Comparison of ENCODE assay signal across 22 cellular contexts in genomic region chr1:206039046-206039929, GRCh38. TPM values are rescaled to one million over a fixed set of nuclear protein-coding genes. Genes with fewer than 3 reads are reported as not detected.
DNase-seq lines count a peak whose midpoint lies in the region; ATAC-seq and TF ChIP-seq lines count a peak whose summit lies in the region.
"Had no signal": no experiment of that assay in that cellular context is flagged by ENCODE, and none has a peak within 500 bp of the region (broad histone marks: within the 10 kb centered on the region; RNA-seq: fewer than 3 reads in every experiment).

No MANE protein-coding gene starts in this region.

- no peaks in the 10 kb centered on the region for H3K36me3 Mint-ChIP-seq in CD4-positive, CD25-positive, alpha-beta regulatory T cell
- H3K36me3 Mint-ChIP-seq in IgD-negative memory B cell (peaks cover 4% of the 10 kb centered on the region), nephron progenitor cell (ENCODE audit: low read depth) (no peaks in the 10 kb centered on the region), endothelial cell (ENCODE audit: low read depth, unreplicated experiment) (no peaks in the 10 kb centered on the region)
- H3K36me3 Mint-ChIP-seq: activated naive CD4-positive, alpha-beta T cell treated with anti-CD3 and anti-CD28 coated beads, Interleukin-2, amount 50 U/mL, for 24 hours had no signal

- H3K4me1 ChIP-seq in CD4-positive, CD25-positive, alpha-beta regulatory T cell (ENCODE audit: control insufficient read depth, insufficient read depth, low read length, poor library complexity, severe bottlenecking), result peaks cover 9% of the 10 kb centered on the region
- H3K4me1 ChIP-seq in suprapubic skin (peaks cover 10% of the 10 kb centered on the region), right cardiac atrium (ENCODE audit: control insufficient read depth, insufficient read depth, low read length) (peaks cover 3% of the 10 kb centered on the region)
- H3K4me1 ChIP-seq: pancreas had no signal

- intact Hi-C loops in right cardiac atrium (cut with DNase I), result loop anchor here in 1 of 4 donors (10.0 kb wide), 1 partner anchor 66 kb away; no protein-coding TSS in a partner anchor

- TF ChIP-seq EP300 in suprapubic skin (IDR thresholded peaks at IDR 0.05), result no peak

- peak in 1 of 3 donors; percentile 41 for DNase-seq in CD4-positive, CD25-positive, alpha-beta regulatory T cell
- peak; percentile 9 for DNase-seq in WERI-Rb-1
- no peak for DNase-seq in nephron progenitor cell
- DNase-seq in suprapubic skin (ENCODE audit: low spot score in 2 of 2), result no peak
- DNase-seq in right cardiac atrium, result no peak
- no peak for DNase-seq in inferior parietal cortex (ENCODE audit: extremely low spot score)
- no peak for DNase-seq in endothelial cell (ENCODE audit: low spot score)
- DNase-seq: brain microvascular endothelial cell; KG1; NCI-H146; NCI-H510A; pancreas; PC-3; stimulated activated naive CD4-positive, alpha-beta T cell treated with Interleukin-2 at 50 U/mL for 16 hours; SW 1271 had no signal

- no peaks in the 10 kb centered on the region for H3K36me3 ChIP-seq in CD4-positive, CD25-positive, alpha-beta regulatory T cell (ENCODE audit: control insufficient read depth, insufficient read depth, low read length)
- no peaks in the 10 kb centered on the region for H3K36me3 ChIP-seq in WERI-Rb-1
- no peaks in the 10 kb centered on the region for H3K36me3 ChIP-seq in suprapubic skin
- H3K36me3 ChIP-seq: brain microvascular endothelial cell, pancreas had no signal

- peaks cover 4 to 15% (median 13%) of the 10 kb centered on the region in 4 donors for H3K4me1 Mint-ChIP-seq in CD4-positive, CD25-positive, alpha-beta regulatory T cell
- H3K4me1 Mint-ChIP-seq in IgD-negative memory B cell (peaks cover 57 to 68% (median 61%) of the 10 kb centered on the region in 3 donors), nephron progenitor cell (peaks cover 40% of the 10 kb centered on the region), endothelial cell (ENCODE audit: unreplicated experiment) (no peaks in the 10 kb centered on the region)

- no peak for TF ChIP-seq CTCF in WERI-Rb-1 (IDR thresholded peaks at IDR 0.05; ENCODE audit: low read depth, low read length)
- TF ChIP-seq CTCF in nephron progenitor cell (IDR thresholded peaks at IDR 0.05), result no peak
- TF ChIP-seq CTCF in suprapubic skin (IDR thresholded peaks at IDR 0.05), result no peak
- TF ChIP-seq CTCF in endothelial cell (IDR thresholded peaks at IDR 0.05; ENCODE audit: unreplicated experiment), result no peak

- H3K27me3 Mint-ChIP-seq in CD4-positive, CD25-positive, alpha-beta regulatory T cell, result peaks cover 32% of the 10 kb centered on the region
- no peaks in the 10 kb centered on the region for H3K27me3 Mint-ChIP-seq in IgD-negative memory B cell
- peaks cover 34% of the 10 kb centered on the region for H3K27me3 Mint-ChIP-seq in nephron progenitor cell (ENCODE audit: low read depth, poor library complexity)
- H3K27me3 Mint-ChIP-seq in endothelial cell (ENCODE audit: unreplicated experiment), result no peaks in the 10 kb centered on the region

- WGBS in suprapubic skin, result 39% methylated on average over 7 of the region's 7 CpGs
- whole genome bisulfite sequencing in right cardiac atrium, result 37% methylated on average over 7 of the region's 7 CpGs

- no peak for TF ChIP-seq POLR2A in suprapubic skin (IDR thresholded peaks at IDR 0.05)

- no peak for ATAC-seq in CD4-positive, CD25-positive, alpha-beta regulatory T cell (ENCODE audit: low read depth in 2 of 2)
- no peak for ATAC-seq in right cardiac atrium
- ATAC-seq: pancreas, PC-3 had no signal

- no peaks in the 10 kb centered on the region for H3K9me3 ChIP-seq in CD4-positive, CD25-positive, alpha-beta regulatory T cell (ENCODE audit: control insufficient read depth in 2 of 2, low read length in 2 of 2)
- H3K9me3 ChIP-seq in WERI-Rb-1 (ENCODE audit: severe bottlenecking) (no peaks in the 10 kb centered on the region), suprapubic skin (no peaks in the 10 kb centered on the region), right cardiac atrium (ENCODE audit: control insufficient read depth, low read length) (no peaks in the 10 kb centered on the region)
- H3K9me3 ChIP-seq: pancreas had no signal

- H3K27ac Mint-ChIP-seq in CD4-positive, CD25-positive, alpha-beta regulatory T cell, result peak overlapping the region in 2 of 3 donors; percentile 20 to 91
- H3K27ac Mint-ChIP-seq in IgD-negative memory B cell, result peak overlapping the region; percentile 85 to 95 (median 92)
- H3K27ac Mint-ChIP-seq in nephron progenitor cell, result no peak overlapping the region
- H3K27ac Mint-ChIP-seq in endothelial cell (ENCODE audit: unreplicated experiment), result no peak overlapping the region
- H3K27ac Mint-ChIP-seq: activated naive CD4-positive, alpha-beta T cell treated with anti-CD3 and anti-CD28 coated beads, Interleukin-2, amount 50 U/mL, for 24 hours had no signal

- H3K4me3 Mint-ChIP-seq in CD4-positive, CD25-positive, alpha-beta regulatory T cell, result no peak overlapping the region
- H3K4me3 Mint-ChIP-seq in IgD-negative memory B cell, result peak overlapping the region; percentile 42 to 92 (median 89)
- peak overlapping the region; percentile 21 for H3K4me3 Mint-ChIP-seq in nephron progenitor cell
- H3K4me3 Mint-ChIP-seq in endothelial cell (ENCODE audit: unreplicated experiment), result no peak overlapping the region
- H3K4me3 Mint-ChIP-seq: activated naive CD4-positive, alpha-beta T cell treated with anti-CD3 and anti-CD28 coated beads, Interleukin-2, amount 50 U/mL, for 24 hours had no signal

- no peak overlapping the region for H3K27ac ChIP-seq in CD4-positive, CD25-positive, alpha-beta regulatory T cell (ENCODE audit: insufficient read depth, low read length, poor library complexity, severe bottlenecking)
- H3K27ac ChIP-seq in WERI-Rb-1 (no peak overlapping the region), suprapubic skin (no peak overlapping the region), right cardiac atrium (ENCODE audit: low read length) (no peak overlapping the region)
- H3K27ac ChIP-seq: brain microvascular endothelial cell, hepatocyte, pancreas had no signal

- no peak overlapping the region for H3K4me3 ChIP-seq in CD4-positive, CD25-positive, alpha-beta regulatory T cell (ENCODE audit: low read depth, low read length)
- H3K4me3 ChIP-seq in WERI-Rb-1 (ENCODE audit: low read depth, low read length) (no peak overlapping the region), suprapubic skin (no peak overlapping the region), right cardiac atrium (ENCODE audit: low read length) (no peak overlapping the region)
- H3K4me3 ChIP-seq: hepatocyte, pancreas, skin epidermis had no signal

- no peaks in the 10 kb centered on the region for H3K9me3 Mint-ChIP-seq in CD4-positive, CD25-positive, alpha-beta regulatory T cell
- H3K9me3 Mint-ChIP-seq in IgD-negative memory B cell (no peaks in the 10 kb centered on the region), nephron progenitor cell (no peaks in the 10 kb centered on the region), endothelial cell (ENCODE audit: unreplicated experiment) (no peaks in the 10 kb centered on the region)
- H3K9me3 Mint-ChIP-seq: activated naive CD4-positive, alpha-beta T cell treated with anti-CD3 and anti-CD28 coated beads, Interleukin-2, amount 50 U/mL, for 24 hours had no signal

- no peaks in the 10 kb centered on the region for H3K27me3 ChIP-seq in CD4-positive, CD25-positive, alpha-beta regulatory T cell (ENCODE audit: control insufficient read depth, insufficient read depth, low read length)
- H3K27me3 ChIP-seq in WERI-Rb-1 (ENCODE audit: insufficient read depth, low read depth, severe bottlenecking) (peaks cover 70% of the 10 kb centered on the region), suprapubic skin (no peaks in the 10 kb centered on the region), right cardiac atrium (ENCODE audit: control insufficient read depth, insufficient read depth) (peaks cover 3% of the 10 kb centered on the region)
- H3K27me3 ChIP-seq: hepatocyte, pancreas had no signal

RNA-seq across cellular contexts. Expression of gene RHEX, which starts 13.7 kb away (rescaled TPM):
- not detected for total RNA-seq in CD4-positive, CD25-positive, alpha-beta regulatory T cell
- not detected for polyA plus RNA-seq in CD4-positive, CD25-positive, alpha-beta regulatory T cell
- polyA plus RNA-seq in IgD-negative memory B cell (2.0 TPM), right cardiac atrium (not detected)
- total RNA-seq in suprapubic skin (1 to 10 TPM in 3 of 4 donors, not detected in 1; 1.2 to 2.8 (median 1.2) TPM), right cardiac atrium (1 to 10 TPM in 1 of 4 donors, under 1 TPM in 2, not detected in 1; 0.17 to 1.7 (median 0.82) TPM), endothelial cell (ENCODE audit: unreplicated experiment) (not detected)
- total RNA-seq: fibroblast of lung, hepatocyte, mononuclear cell, PC-3 had no signal
- polyA plus RNA-seq: fibroblast of lung had no signal

RNA-seq across cellular contexts. Expression of gene CTSE, which starts 15.6 kb away (rescaled TPM):
- not detected for total RNA-seq in CD4-positive, CD25-positive, alpha-beta regulatory T cell
- not detected for polyA plus RNA-seq in CD4-positive, CD25-positive, alpha-beta regulatory T cell
- polyA plus RNA-seq in IgD-negative memory B cell (not detected), right cardiac atrium (not detected)
- total RNA-seq in suprapubic skin (not detected), right cardiac atrium (under 1 TPM in 1 of 4 donors, not detected in 3; 0.18 TPM), endothelial cell (ENCODE audit: unreplicated experiment) (not detected)
- total RNA-seq: fibroblast of lung, kidney epithelial cell, mononuclear cell had no signal
- polyA plus RNA-seq: fibroblast of lung had no signal

RNA-seq across cellular contexts. Expression of gene RAB7B, which starts 36.1 kb away (rescaled TPM):
- not detected for total RNA-seq in CD4-positive, CD25-positive, alpha-beta regulatory T cell
- polyA plus RNA-seq in CD4-positive, CD25-positive, alpha-beta regulatory T cell, result not detected
- not detected for polyA plus RNA-seq in IgD-negative memory B cell
- total RNA-seq in suprapubic skin, result 10 to 100 TPM; 21.6 to 55.5 (median 26.8) TPM
- 1 to 10 TPM; 1.6 to 6.0 (median 4.8) TPM for total RNA-seq in right cardiac atrium
- polyA plus RNA-seq in right cardiac atrium, result 2.8 TPM
- total RNA-seq in endothelial cell (ENCODE audit: unreplicated experiment), result not detected
- total RNA-seq: PC-3 had no signal

Comparison
In these comparisons a context has a peak if more than half of its experiments do, and no peak if none do; other contexts are left out.
1. H3K27ac Mint-ChIP-seq: peak in CD4-positive, CD25-positive, alpha-beta regulatory T cell (2 of 3) and IgD-negative memory B cell (3 of 3); none in nephron progenitor cell (single experiment) and endothelial cell (single experiment).
2. H3K4me3 Mint-ChIP-seq: peak in IgD-negative memory B cell (4 of 4) and nephron progenitor cell (single experiment); none in CD4-positive, CD25-positive, alpha-beta regulatory T cell (0 of 4) and endothelial cell (single experiment).